In the genomic region with DNA sequence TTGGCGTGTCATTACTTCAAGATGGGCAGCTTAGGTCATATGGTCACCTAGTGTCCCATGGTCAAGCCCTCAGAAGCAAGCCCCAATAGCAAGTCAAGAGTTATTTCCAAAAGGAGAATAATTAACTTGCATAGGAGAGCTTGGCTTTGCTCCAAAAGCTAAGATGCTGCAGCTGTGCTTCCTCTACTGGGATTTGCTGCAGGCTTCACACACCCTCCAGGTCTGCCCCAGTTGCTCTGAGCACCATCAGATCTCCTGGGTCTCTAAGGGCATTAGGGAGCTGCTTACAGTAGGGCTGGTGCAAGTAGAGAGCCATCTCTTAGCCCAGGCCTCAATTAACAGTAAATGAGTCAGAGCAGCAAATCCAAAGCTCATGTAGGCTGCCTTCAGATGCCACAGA, we compare ENCODE assay signal across 20 cellular contexts. TPM values are rescaled to one million over a fixed set of nuclear protein-coding genes. Genes with fewer than 3 reads are reported as not detected.
DNase-seq lines count a peak whose midpoint lies in the region; ATAC-seq lines count a peak whose summit lies in the region.
"Had no signal": no experiment of that assay in that cellular context is flagged by ENCODE, and none has a peak within 500 bp of the region (broad histone marks: within the 10 kb centered on the region; RNA-seq: fewer than 3 reads in every experiment).

No MANE protein-coding gene starts in this region.

- CTCF ChIA-PET in activated naive CD4-positive, alpha-beta T cell treated with anti-CD3 and anti-CD28 coated beads, Interleukin-2, amount 10 ng/mL, durations not matched to agents 7 days and 5 days (lab: Charles Lee): interaction anchor here (0.6 to 1.6 kb wide), 3 partner anchors 18 to 785 kb away, joined by 3 to 4 read pairs (median 4); no protein-coding TSS in a partner anchor

- no peaks in the 10 kb centered on the region for H3K27me3 Mint-ChIP-seq in activated naive CD4-positive, alpha-beta T cell treated with anti-CD3 and anti-CD28 coated beads, Interleukin-2, amount 10 ng/mL, durations not matched to agents 7 days and 5 days
- H3K27me3 Mint-ChIP-seq: activated CD8-positive, alpha-beta memory T cell treated with anti-CD3 and anti-CD28 coated beads, Interleukin-2, amount 10 ng/mL, durations not matched to agents 7 days and 5 days; activated T-helper 17 cell treated with anti-CD3 and anti-CD28 coated beads, Interleukin-2, amount 50 U/mL, for 72 hours; type B pancreatic cell had no signal

- H3K27ac Mint-ChIP-seq in activated naive CD4-positive, alpha-beta T cell treated with anti-CD3 and anti-CD28 coated beads, Interleukin-2, amount 10 ng/mL, durations not matched to agents 7 days and 5 days: no peak overlapping the region
- H3K27ac Mint-ChIP-seq: activated CD8-positive, alpha-beta memory T cell treated with anti-CD3 and anti-CD28 coated beads, Interleukin-2, amount 10 ng/mL, durations not matched to agents 7 days and 5 days; activated T-helper 17 cell treated with anti-CD3 and anti-CD28 coated beads, Interleukin-2, amount 50 U/mL, for 72 hours; CD8-positive, alpha-beta memory T cell; type B pancreatic cell had no signal

- no peak overlapping the region for H3K4me3 Mint-ChIP-seq in activated naive CD4-positive, alpha-beta T cell treated with anti-CD3 and anti-CD28 coated beads, Interleukin-2, amount 10 ng/mL, durations not matched to agents 7 days and 5 days
- H3K4me3 Mint-ChIP-seq: activated CD8-positive, alpha-beta memory T cell treated with anti-CD3 and anti-CD28 coated beads, Interleukin-2, amount 10 ng/mL, durations not matched to agents 7 days and 5 days; activated T-helper 17 cell treated with anti-CD3 and anti-CD28 coated beads, Interleukin-2, amount 50 U/mL, for 72 hours; CD8-positive, alpha-beta memory T cell; type B pancreatic cell had no signal

- no peak for ATAC-seq in GM19467 (IDR thresholded peaks at IDR 0.05; ENCODE audit: unreplicated experiment)
- ATAC-seq in HG03460 (IDR thresholded peaks at IDR 0.05; ENCODE audit: unreplicated experiment): no peak
- ATAC-seq: activated CD8-positive, alpha-beta memory T cell treated with anti-CD3 and anti-CD28 coated beads, Interleukin-2, amount 10 ng/mL, durations not matched to agents 7 days and 5 days; activated T-helper 17 cell treated with anti-CD3 and anti-CD28 coated beads, Interleukin-2, amount 50 U/mL, for 72 hours; body of pancreas had no signal

- H3K36me3 Mint-ChIP-seq in activated naive CD4-positive, alpha-beta T cell treated with anti-CD3 and anti-CD28 coated beads, Interleukin-2, amount 10 ng/mL, durations not matched to agents 7 days and 5 days: peaks cover 31% of the 10 kb centered on the region

- no peaks in the 10 kb centered on the region for H3K9me3 Mint-ChIP-seq in activated naive CD4-positive, alpha-beta T cell treated with anti-CD3 and anti-CD28 coated beads, Interleukin-2, amount 10 ng/mL, durations not matched to agents 7 days and 5 days
- H3K9me3 Mint-ChIP-seq: activated T-helper 17 cell treated with anti-CD3 and anti-CD28 coated beads, Interleukin-2, amount 50 U/mL, for 72 hours; type B pancreatic cell had no signal

- DNase-seq in ACHN: peak; percentile 5
- DNase-seq in D341Med (ENCODE audit: low spot score): peak; percentile 40
- DNase-seq in NCI-H69 (lab: John Stamatoyannopoulos, UW): peak; percentile 56
- peak; percentile 19 for DNase-seq in fibroblast of peridontal ligament (ENCODE audit: extremely low read depth)
- DNase-seq in mesenteric fat pad (ENCODE audit: low spot score): no peak
- no peak for DNase-seq in activated naive CD4-positive, alpha-beta T cell treated with anti-CD3 and anti-CD28 coated beads, Interleukin-2, amount 10 ng/mL, durations not matched to agents 7 days and 5 days
- DNase-seq: activated CD4-positive, alpha-beta T cell treated with anti-CD3 and anti-CD28 coated beads for 48 hours; activated CD8-positive, alpha-beta memory T cell treated with anti-CD3 and anti-CD28 coated beads, Interleukin-2, amount 10 ng/mL, durations not matched to agents 7 days and 5 days; CD8-positive, alpha-beta memory T cell; cortex of kidney; lower lobe of right lung; MG63; SHP77 treated with DMSO at 0.1 percent for 48 hours; spleen; stimulated activated CD4-positive, alpha-beta T cell treated with anti-CD3 and anti-CD28 coated beads, Interleukin-4, amount 100 ng/mL, for 4 hours had no signal

- in situ Hi-C loops in ACHN (cut with HindIII; ENCODE audit: low pct_ligation_motif_present, low pct_unique_long_range_greater_than_20kb, low sequenced_read_pairs): no loop called here

- peaks cover 8% of the 10 kb centered on the region for H3K4me1 Mint-ChIP-seq in activated naive CD4-positive, alpha-beta T cell treated with anti-CD3 and anti-CD28 coated beads, Interleukin-2, amount 10 ng/mL, durations not matched to agents 7 days and 5 days
- H3K4me1 Mint-ChIP-seq: activated CD8-positive, alpha-beta memory T cell treated with anti-CD3 and anti-CD28 coated beads, Interleukin-2, amount 10 ng/mL, durations not matched to agents 7 days and 5 days had no signal

RNA-seq across cellular contexts. Expression of a gene that starts 46.6 kb away (rescaled TPM):
- total RNA-seq in mesenteric fat pad: 7.9 TPM

Comparison
In these comparisons a context has a peak if more than half of its experiments do, and no peak if none do; other contexts are left out.
1. DNase-seq: peak in ACHN (single experiment), D341Med (single experiment), NCI-H69 (single experiment) and fibroblast of peridontal ligament (single experiment); none in mesenteric fat pad (single experiment) and activated naive CD4-positive, alpha-beta T cell treated with anti-CD3 and anti-CD28 coated beads, Interleukin-2, amount 10 ng/mL, durations not matched to agents 7 days and 5 days (single experiment).